8 cellular contexts compared by ENCODE assay signal in genomic region chr3:69671082-69671952, GRCh38.
DNase-seq lines count a peak whose midpoint lies in the region; ATAC-seq and TF ChIP-seq lines count a peak whose summit lies in the region.

No MANE protein-coding gene starts in this region.

- ATAC-seq in GM21367 (IDR thresholded peaks at IDR 0.05; ENCODE audit: unreplicated experiment), result no peak
- no peak for ATAC-seq in HG02884 (IDR thresholded peaks at IDR 0.05; ENCODE audit: unreplicated experiment)

- peak; percentile 78 for DNase-seq in COLO829 (ENCODE audit: low spot score)
- peak; percentile 70 to 71 for DNase-seq in HAP-1 (ENCODE audit: low spot score in 2 of 2)
- DNase-seq in SK-N-DZ (ENCODE audit: low spot score), result peak; percentile 90
- peak; percentile 73 for DNase-seq in fibroblast of the aortic adventitia (ENCODE audit: low read depth)
- peak; percentile 87 for DNase-seq in pons (ENCODE audit: low spot score)
- no peak for DNase-seq in activated CD4-positive, CD25-positive, alpha-beta regulatory T cell treated with anti-CD3 and anti-CD28 coated beads, Interleukin-2, amount 50 U/mL, for 72 hours

- in situ Hi-C loops in HAP-1 (cut with MboI; ENCODE audit: low sequenced_read_pairs), result loop anchor here (5.0 to 25.0 kb wide), 2 partner anchors 349 to 509 kb away; no protein-coding TSS in a partner anchor

- H3K27me3 ChIP-seq in HAP-1 (ENCODE audit: low read depth), result no peaks in the 10 kb centered on the region

- no peaks in the 10 kb centered on the region for H3K4me1 ChIP-seq in HAP-1

- peak; percentile 75 for TF ChIP-seq CTCF in fibroblast of the aortic adventitia (IDR thresholded peaks at IDR 0.05; ENCODE audit: insufficient read depth, low read length)

- H3K4me3 ChIP-seq in HAP-1, result no peak overlapping the region
- no peak overlapping the region for H3K4me3 ChIP-seq in fibroblast of the aortic adventitia (ENCODE audit: low read depth, low read length)

- no peaks in the 10 kb centered on the region for H3K36me3 ChIP-seq in HAP-1 (replicated peaks)

- no peaks in the 10 kb centered on the region for H3K9me3 ChIP-seq in HAP-1
